7 cellular contexts compared by ENCODE assay signal in genomic region chr15:63105354-63105753, GRCh38. TPM values are rescaled to one million over a fixed set of nuclear protein-coding genes. Genes with fewer than 3 reads are reported as not detected.
DNase-seq lines count a peak whose midpoint lies in the region; ATAC-seq, FAIRE-seq and TF ChIP-seq lines count a peak whose summit lies in the region.
"Not testable (repeated sequence)": the region's sequence is repeated elsewhere in the genome, so short reads cannot be mapped to it uniquely, and the experiment has no call there.

No MANE protein-coding gene starts in this region.

- intact Hi-C loops in IMR-90 (cut with micrococcal nuclease); activated CD4-positive, alpha-beta T cell treated with anti-CD3 and anti-CD28 coated beads for 36 hours (cut with DNase I, micrococcal nuclease); K562 (cut with micrococcal nuclease): not testable (repeated sequence)

- H3K27me3 ChIP-seq in BE2C; IMR-90 (ENCODE audit: control insufficient read depth, insufficient read depth, low read length); K562 (ENCODE audit: control insufficient read depth in 2 of 2, insufficient read depth in 2 of 2, low read length in 2 of 2): not testable (repeated sequence)

- dilution Hi-C loops in IMR-90 (cut with HindIII; ENCODE audit: low sequenced_read_pairs, unreplicated experiment) = not testable (repeated sequence)

- H4K20me1 ChIP-seq in IMR-90 (ENCODE audit: insufficient read depth, low read length); K562 (replicated peaks; ENCODE audit: control insufficient read depth, insufficient read depth, low read length): not testable (repeated sequence)

- not testable (repeated sequence) for H3K56ac ChIP-seq in IMR-90 (ENCODE audit: extremely low read depth, insufficient read depth, low read length)

- H3K27ac ChIP-seq in IMR-90 (ENCODE audit: insufficient read depth, low read length); K562 (ENCODE audit: extremely low read depth, low read depth, low read length): not testable (repeated sequence)

- H2AK5ac ChIP-seq in IMR-90 (ENCODE audit: low read depth, low read length) = peak overlapping the region; percentile 99

- not testable (repeated sequence) for H3K4me3 ChIP-seq in BE2C (ENCODE audit: low read depth, low read length); IMR-90 (ENCODE audit: insufficient read depth, low read depth, low read length); K562

- H2AFZ ChIP-seq in IMR-90 (replicated peaks; ENCODE audit: low read length, poor library complexity); K562 (ENCODE audit: low read depth, low read length): not testable (repeated sequence)

- H3K27me3 Mint-ChIP-seq in activated CD4-positive, alpha-beta T cell treated with anti-CD3 and anti-CD28 coated beads for 36 hours; natural killer cell treated with Interleukin-12 subunit alpha and Interleukin-12 subunit beta and Interleukin-15 and Interleukin-18, amount 100 ng/mL, for 72 hours: not testable (repeated sequence)

- not testable (repeated sequence) for FAIRE-seq in K562 (lab: Jason Lieb, UNC)

- not testable (repeated sequence) for H3K36me3 Mint-ChIP-seq in activated CD4-positive, alpha-beta T cell treated with anti-CD3 and anti-CD28 coated beads for 36 hours (ENCODE audit: low read depth); natural killer cell treated with Interleukin-12 subunit alpha and Interleukin-12 subunit beta and Interleukin-15 and Interleukin-18, amount 100 ng/mL, for 72 hours

- not testable (repeated sequence) for ATAC-seq in IMR-90 (ENCODE audit: low read depth); activated CD4-positive, alpha-beta T cell treated with anti-CD3 and anti-CD28 coated beads for 36 hours; K562
- peak in 1 of 2 donors; percentile 75 for ATAC-seq in natural killer cell treated with Interleukin-12 subunit alpha and Interleukin-12 subunit beta and Interleukin-15 and Interleukin-18, amount 100 ng/mL, for 72 hours

- H2BK120ac ChIP-seq in IMR-90 (ENCODE audit: low read depth, low read length) = peak overlapping the region; percentile 96

- H3K18ac ChIP-seq in IMR-90 (ENCODE audit: low read depth, low read length) = not testable (repeated sequence)

- not testable (repeated sequence) for H3K9me1 ChIP-seq in IMR-90 (ENCODE audit: insufficient read depth, low read length); K562 (ENCODE audit: control insufficient read depth, insufficient read depth, low read length)

- H3K9me3 ChIP-seq in BE2C; IMR-90 (ENCODE audit: control insufficient read depth, insufficient read depth, low read length); K562 (replicated peaks; ENCODE audit: control insufficient read depth, insufficient read depth, low read depth, low read length): not testable (repeated sequence)

- 87% methylated on average over 5 of the region's 8 CpGs; no CpG with 5 or more reads in 1 of the 2 experiments for WGBS in IMR-90 (ENCODE audit: extremely low coverage in 2 of 2, insufficient read length in 1 of 2), 2 experiments
- WGBS in K562 (ENCODE audit: insufficient coverage, low coverage, missing lambda C conversion rate) = 39% methylated on average over 8 of the region's 8 CpGs

- H4K91ac ChIP-seq in IMR-90 (ENCODE audit: insufficient read depth, low read depth, low read length) = peak overlapping the region; percentile 78

- H2BK5ac ChIP-seq in IMR-90 (ENCODE audit: low read depth, low read length, poor library complexity, severe bottlenecking) = peak overlapping the region; percentile 56

- H3K79me2 ChIP-seq in K562 (ENCODE audit: control insufficient read depth, insufficient read depth, low read length) = not testable (repeated sequence)

- peak overlapping the region in 1 of 2 experiments; percentile 53; a peak in 1 of 4 replicates for H4K8ac ChIP-seq in IMR-90 (ENCODE audit: low read depth in 2 of 2, low read length in 2 of 2)

- H3K4me1 Mint-ChIP-seq in activated CD4-positive, alpha-beta T cell treated with anti-CD3 and anti-CD28 coated beads for 36 hours = not testable (repeated sequence)
- peaks cover 4 to 17% of the 10 kb centered on the region in 2 donors for H3K4me1 Mint-ChIP-seq in natural killer cell treated with Interleukin-12 subunit alpha and Interleukin-12 subunit beta and Interleukin-15 and Interleukin-18, amount 100 ng/mL, for 72 hours (ENCODE audit: low read depth in 2 of 2)

- TF ChIP-seq POLR2A in IMR-90 (IDR thresholded peaks at IDR 0.05; ENCODE audit: low read depth, low read length); K562 (conservative IDR thresholded peaks at IDR 0.05): not testable (repeated sequence)

- H3K4me3 Mint-ChIP-seq in activated CD4-positive, alpha-beta T cell treated with anti-CD3 and anti-CD28 coated beads for 36 hours = not testable (repeated sequence)
- H3K4me3 Mint-ChIP-seq in natural killer cell treated with Interleukin-12 subunit alpha and Interleukin-12 subunit beta and Interleukin-15 and Interleukin-18, amount 100 ng/mL, for 72 hours = peak overlapping the region; percentile 51

- H3K4me1 ChIP-seq in BE2C; IMR-90 (ENCODE audit: control insufficient read depth, insufficient read depth, low read length): not testable (repeated sequence)
- peaks cover 0 to 16% of the 10 kb centered on the region in 2 experiments; a peak in 4 of 5 replicates for H3K4me1 ChIP-seq in K562 (replicated peaks in 1 of 2; ENCODE audit: control insufficient read depth in 2 of 2, insufficient read depth in 2 of 2, low read length in 2 of 2)

- H3K4ac ChIP-seq in IMR-90 (ENCODE audit: low read depth, low read length) = peak overlapping the region; percentile 72; the same call in 1 of the 2 replicates

- 0 out of 3 replicates have a peak overlapping the region, but pooled peaks have one; percentile 80 for H2BK15ac ChIP-seq in IMR-90 (ENCODE audit: low read depth, low read length)

- not testable (repeated sequence) for H2AK9ac ChIP-seq in IMR-90 (replicated peaks; ENCODE audit: low read depth, low read length, poor library complexity)

- not testable (repeated sequence) for TF ChIP-seq RAD21 in IMR-90 (IDR thresholded peaks at IDR 0.05; ENCODE audit: low read length); K562 (CRISPR knock-in tag; conservative IDR thresholded peaks at IDR 0.05 in 1 of 2, IDR thresholded peaks at IDR 0.05 in 1 of 2)

- not testable (repeated sequence) for H3K9me3 Mint-ChIP-seq in activated CD4-positive, alpha-beta T cell treated with anti-CD3 and anti-CD28 coated beads for 36 hours (ENCODE audit: low read depth); natural killer cell treated with Interleukin-12 subunit alpha and Interleukin-12 subunit beta and Interleukin-15 and Interleukin-18, amount 100 ng/mL, for 72 hours

- POLR2A ChIA-PET in IMR-90 (lab: Charles Lee; ENCODE audit: unreplicated experiment); activated CD4-positive, alpha-beta T cell treated with anti-CD3 and anti-CD28 coated beads for 36 hours (lab: Charles Lee); K562 (lab: Yijun Ruan, JAX): not testable (repeated sequence)

- H3K79me1 ChIP-seq in IMR-90 (ENCODE audit: low read depth in 1 of 2, low read length in 2 of 2) = not testable (repeated sequence)

- DNase-seq in BE2C (peak; percentile 22), MV-4-11 (lab: John Stamatoyannopoulos, UW) (peak; percentile 62), OCI-M1 (lab: John Stamatoyannopoulos, UW) (peak; percentile 41)
- not testable (repeated sequence) for DNase-seq in IMR-90; K562 (ENCODE audit: extremely low read depth in 1 of 4, low spot score in 3 of 4)
- DNase-seq in activated CD4-positive, alpha-beta T cell treated with anti-CD3 and anti-CD28 coated beads for 36 hours = peak; percentile 9
- peak; percentile 66 for DNase-seq in natural killer cell treated with Interleukin-12 subunit alpha and Interleukin-12 subunit beta and Interleukin-15 and Interleukin-18, amount 100 ng/mL, for 72 hours (ENCODE audit: low spot score)

- CTCF ChIA-PET in IMR-90 (lab: Yijun Ruan, JAX); K562 (lab: Yijun Ruan, JAX; ENCODE audit: low intra/inter-chr PET ratio): not testable (repeated sequence)
- CTCF ChIA-PET in activated CD4-positive, alpha-beta T cell treated with anti-CD3 and anti-CD28 coated beads for 36 hours (lab: Charles Lee) = interaction anchor here (0.6 kb wide), 1 partner anchor 28 kb away, joined by 3 read pairs; no protein-coding TSS in a partner anchor

- not testable (repeated sequence) for H4K5ac ChIP-seq in IMR-90 (ENCODE audit: low read depth, low read length)

- H3K23ac ChIP-seq in IMR-90 (ENCODE audit: low read depth, low read length) = not testable (repeated sequence)

- not testable (repeated sequence) for H3K14ac ChIP-seq in IMR-90 (replicated peaks; ENCODE audit: low read depth, low read length)

- not testable (repeated sequence) for H3K36me3 ChIP-seq in BE2C; IMR-90 (ENCODE audit: control insufficient read depth, insufficient read depth, low read length); K562 (ENCODE audit: control insufficient read depth, insufficient read depth, low read length)

- not testable (repeated sequence) for H3K27ac Mint-ChIP-seq in activated CD4-positive, alpha-beta T cell treated with anti-CD3 and anti-CD28 coated beads for 36 hours
- peak overlapping the region; percentile 37 to 58 for H3K27ac Mint-ChIP-seq in natural killer cell treated with Interleukin-12 subunit alpha and Interleukin-12 subunit beta and Interleukin-15 and Interleukin-18, amount 100 ng/mL, for 72 hours

- not testable (repeated sequence) for H3K4me2 ChIP-seq in IMR-90 (ENCODE audit: low read depth, low read length); K562 (ENCODE audit: insufficient read depth, low read length)

- in situ Hi-C loops in IMR-90 (cut with MboI; ENCODE audit: low sequenced_read_pairs); K562 (cut with MboI): not testable (repeated sequence)

- not testable (repeated sequence) for BruUV-seq in IMR-90 (replicated peaks; lab: Mats Ljungman, UMichigan); K562 (replicated peaks; lab: Mats Ljungman, UMichigan)

- H3K9ac ChIP-seq in IMR-90 (ENCODE audit: low read depth, low read length); K562 (ENCODE audit: insufficient read depth in 1 of 2, low read depth in 2 of 2, low read length in 2 of 2): not testable (repeated sequence)

- peak overlapping the region; percentile 87 for H2BK20ac ChIP-seq in IMR-90 (ENCODE audit: low read depth, low read length)

- TF ChIP-seq CTCF in BE2C (IDR thresholded peaks at IDR 0.05; ENCODE audit: low read depth, low read length); IMR-90 (conservative IDR thresholded peaks at IDR 0.05; ENCODE audit: low read depth, low read length); K562 (IDR thresholded peaks at IDR 0.05 in 2 of 3, conservative IDR thresholded peaks at IDR 0.05 in 1 of 3; ENCODE audit: insufficient read depth in 2 of 3, low read depth in 1 of 3, low read length in 3 of 3): not testable (repeated sequence)

- not testable (repeated sequence) for TF ChIP-seq EP300 in K562 (IDR thresholded peaks at IDR 0.05; ENCODE audit: low read length)

RNA-seq across cellular contexts. Expression of gene LACTB, which starts 16.3 kb away (rescaled TPM):
- polyA plus RNA-seq in BE2C (2012; ENCODE audit: insufficient read depth, insufficient read length, low read depth) = 6.9 TPM
- 12.9 and 41.7 TPM in 2 replicates for total RNA-seq in IMR-90 (2012; rRNA removed)
- 31.0 and 32.7 TPM in 2 replicates for polyA plus RNA-seq in IMR-90 (2012; rRNA removed)
- polyA plus RNA-seq in IMR-90 (2012; cell fraction: cytosol; rRNA removed) = 11.5 and 15.9 TPM in 2 replicates
- 11.3 and 22.6 TPM in 2 replicates for polyA plus RNA-seq in IMR-90 (2012; cell fraction: nucleus; rRNA removed; ENCODE audit: low replicate concordance)
- 10 to 100 TPM; 10.9 to 14.9 TPM for total RNA-seq in activated CD4-positive, alpha-beta T cell treated with anti-CD3 and anti-CD28 coated beads for 36 hours
- 8.1 and 18.4 TPM in 2 replicates for total RNA-seq in K562 (2011; cell fraction: chromatin; rRNA removed; ENCODE audit: low replicate concordance)
- total RNA-seq in K562 (2011; cell fraction: nucleolus; rRNA removed) = 3.5 and 6.1 TPM in 2 replicates
- total RNA-seq in K562 (2011; cell fraction: nucleoplasm; rRNA removed) = 9.0 and 15.3 TPM in 2 replicates
- 6.1 and 9.5 TPM in 2 replicates for total RNA-seq in K562 (2014; rRNA removed)
- 14.7 and 19.7 TPM in 2 replicates for total RNA-seq in K562 (2014; rRNA removed; fragmentation: Illumina TruSeq; extraction: Trizol)
- total RNA-seq in K562 (2015; rRNA removed; fragmentation: Illumina TruSeq; extraction: Trizol) = 13.1 and 15.5 TPM in 2 replicates
- total RNA-seq in K562 (2021) = 7.0 and 8.4 TPM in 2 replicates
- polyA plus RNA-seq in K562 (2011; rRNA removed) = 11.3 and 12.4 TPM in 2 replicates
- 2.3 and 4.6 TPM in 2 replicates for polyA plus RNA-seq in K562 (2011; cell fraction: cytosol; rRNA removed)
- 1.8 and 3.3 TPM in 2 replicates for polyA plus RNA-seq in K562 (2011; cell fraction: nucleus; rRNA removed)
- polyA plus RNA-seq in K562 (2012) = 9.4 and 11.0 TPM in 2 replicates
- 8.2 and 14.6 TPM in 2 replicates for polyA plus RNA-seq in K562 (2014; fragmentation: Illumina TruSeq; extraction: Trizol)
- 1 to 10 TPM; 3.1 to 4.0 TPM for polyA plus RNA-seq in K562 (2014; fragmentation: Nextera tagmentation; extraction: Ambion mirVana)
- polyA plus RNA-seq in K562 (2014; rRNA removed) = 8.3 and 9.8 TPM in 2 replicates
- 6.5 and 9.1 TPM in 2 replicates for polyA minus RNA-seq in K562 (2011; rRNA and poly(A)+ RNA removed)
- polyA minus RNA-seq in K562 (2011; cell fraction: cytosol; rRNA and poly(A)+ RNA removed) = 1.8 and 2.8 TPM in 2 replicates
- polyA minus RNA-seq in K562 (2011; cell fraction: nucleus; rRNA and poly(A)+ RNA removed) = 2.0 and 4.0 TPM in 2 replicates
- 10 to 100 TPM; 16.7 to 43.6 TPM for total RNA-seq in natural killer cell treated with Interleukin-12 subunit alpha and Interleukin-12 subunit beta and Interleukin-15 and Interleukin-18, amount 100 ng/mL, for 72 hours

RNA-seq across cellular contexts. Expression of gene RPS27L, which starts 51.9 kb away (rescaled TPM):
- 17.8 TPM for polyA plus RNA-seq in BE2C (2012; ENCODE audit: insufficient read depth, insufficient read length, low read depth)
- total RNA-seq in IMR-90 (2012; rRNA removed) (53.1 and 64.7 TPM in 2 replicates), K562 (2014; rRNA removed) (75.1 and 85.7 TPM in 2 replicates), K562 (2014; rRNA removed; fragmentation: Illumina TruSeq; extraction: Trizol) (128 and 148 TPM in 2 replicates), K562 (2015; rRNA removed; fragmentation: Illumina TruSeq; extraction: Trizol) (92.6 and 105 TPM in 2 replicates), K562 (2021) (94.4 and 115 TPM in 2 replicates)
- polyA plus RNA-seq in IMR-90 (2012; rRNA removed) (302 and 361 TPM in 2 replicates), K562 (2011; rRNA removed) (117 and 155 TPM in 2 replicates), K562 (2014; fragmentation: Illumina TruSeq; extraction: Trizol) (72.2 and 79.3 TPM in 2 replicates), K562 (2014; fragmentation: Nextera tagmentation; extraction: Ambion mirVana) (100 to 1,000 TPM; 328 to 382 TPM), K562 (2014; rRNA removed) (115 and 116 TPM in 2 replicates)
- polyA plus RNA-seq in IMR-90 (2012; cell fraction: cytosol; rRNA removed) = 13.0 and 33.3 TPM in 2 replicates
- polyA plus RNA-seq in IMR-90 (2012; cell fraction: nucleus; rRNA removed; ENCODE audit: low replicate concordance) = 11.4 and 110 TPM in 2 replicates
- 100 to 1,000 TPM; 117 to 143 TPM for total RNA-seq in activated CD4-positive, alpha-beta T cell treated with anti-CD3 and anti-CD28 coated beads for 36 hours
- 10.6 and 25.3 TPM in 2 replicates for total RNA-seq in K562 (2011; cell fraction: chromatin; rRNA removed; ENCODE audit: low replicate concordance)
- total RNA-seq in K562 (2011; cell fraction: nucleolus; rRNA removed) = 10.3 and 10.4 TPM in 2 replicates
- total RNA-seq in K562 (2011; cell fraction: nucleoplasm; rRNA removed) = 17.9 and 22.3 TPM in 2 replicates
- 29.8 and 61.5 TPM in 2 replicates for polyA plus RNA-seq in K562 (2011; cell fraction: cytosol; rRNA removed)
- 20.0 and 40.3 TPM in 2 replicates for polyA plus RNA-seq in K562 (2011; cell fraction: nucleus; rRNA removed)
- polyA plus RNA-seq in K562 (2012) = 157 and 166 TPM in 2 replicates
- 27.4 and 34.5 TPM in 2 replicates for polyA minus RNA-seq in K562 (2011; rRNA and poly(A)+ RNA removed)
- 15.9 and 18.7 TPM in 2 replicates for polyA minus RNA-seq in K562 (2011; cell fraction: cytosol; rRNA and poly(A)+ RNA removed)
- 8.5 and 15.7 TPM in 2 replicates for polyA minus RNA-seq in K562 (2011; cell fraction: nucleus; rRNA and poly(A)+ RNA removed)
- 100 to 1,000 TPM in 1 of 2 donors, 10 to 100 TPM in 1; 41.6 to 112 TPM for total RNA-seq in natural killer cell treated with Interleukin-12 subunit alpha and Interleukin-12 subunit beta and Interleukin-15 and Interleukin-18, amount 100 ng/mL, for 72 hours
